Comparison of ENCODE assay signal across 22 cellular contexts in the genomic region with DNA sequence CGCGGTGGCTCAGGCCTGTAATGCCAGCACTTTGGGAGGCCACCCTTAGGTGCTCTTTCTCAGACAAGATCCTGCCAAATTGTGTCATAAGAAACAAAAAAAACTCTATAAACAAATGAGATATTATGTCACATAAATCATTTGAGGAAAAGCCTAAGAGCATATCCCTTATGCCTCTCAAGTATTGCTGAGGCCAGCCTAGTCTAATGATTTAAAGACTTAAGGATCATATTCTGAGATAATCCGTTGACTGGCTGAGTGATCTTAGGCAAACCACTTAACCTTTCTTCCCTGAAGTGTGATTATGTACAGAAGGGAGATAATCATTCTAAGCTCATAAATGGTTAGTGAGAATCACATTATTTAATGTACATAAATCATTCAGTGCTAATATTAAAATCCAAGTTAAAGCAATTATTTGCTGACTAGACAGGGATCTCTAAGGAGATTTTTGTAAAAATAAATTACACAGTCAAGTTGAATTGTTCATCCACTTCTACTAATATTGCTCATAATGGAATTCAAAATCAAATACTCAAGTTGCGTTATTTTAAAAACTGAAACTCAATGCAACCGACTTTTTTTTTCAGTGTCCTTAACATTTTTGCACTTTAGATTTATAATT.
DNase-seq lines count a peak whose midpoint lies in the region; ATAC-seq and TF ChIP-seq lines count a peak whose summit lies in the region.
"Had no signal": no experiment of that assay in that cellular context is flagged by ENCODE, and none has a peak within 500 bp of the region (broad histone marks: within the 10 kb centered on the region; RNA-seq: fewer than 3 reads in every experiment).

No MANE protein-coding gene starts in this region.

- no peaks in the 10 kb centered on the region for H3K4me1 ChIP-seq in HEK293 (ENCODE audit: control insufficient read depth, insufficient read depth, low read length)

- DNase-seq in NCI-H1105 treated with DMSO at 0.1 percent for 48 hours (lab: John Stamatoyannopoulos, UW) (peak; percentile 2), NCI-H1105 (lab: John Stamatoyannopoulos, UW) (no peak), NCI-H524 (lab: John Stamatoyannopoulos, UW) (peak; percentile 89 to 97), fibroblast of villous mesenchyme (ENCODE audit: low read depth) (peak; percentile 17)
- DNase-seq in activated CD4-positive, alpha-beta T cell treated with anti-CD3 and anti-CD28 coated beads, Interleukin-2, amount 50 U/mL, for 4 hours = no peak
- DNase-seq: AML-193; C1 segment of cervical spinal cord; Calu3; CD8-positive, alpha-beta memory T cell; H7; MV-4-11; NCI-H1694 treated with DMSO at 0.1 percent for 48 hours; NCI-H226; NCI-H526 treated with DMSO at 0.1 percent for 48 hours; T-cell had no signal

- TF ChIP-seq CTCF in HEK293 (tag by site-specific recombination; IDR thresholded peaks at IDR 0.05) = no peak
- TF ChIP-seq CTCF in fibroblast of villous mesenchyme (IDR thresholded peaks at IDR 0.05; ENCODE audit: insufficient read depth, low read depth, low read length) = no peak

- H3K27ac ChIP-seq in HEK293 (ENCODE audit: extremely low read depth, low read depth, low read length) = no peak overlapping the region
- H3K27ac ChIP-seq: 22Rv1, HL-60 had no signal

- H3K36me3 ChIP-seq in HEK293 (ENCODE audit: control insufficient read depth in 2 of 2, insufficient read depth in 1 of 2, low read length in 2 of 2) = no peaks in the 10 kb centered on the region

- H3K4me3 ChIP-seq in HEK293 (ENCODE audit: low read depth, low read length) (no peak overlapping the region), fibroblast of villous mesenchyme (ENCODE audit: low read depth, low read length) (no peak overlapping the region)

- ATAC-seq in HG03159 (IDR thresholded peaks at IDR 0.05; ENCODE audit: unreplicated experiment) = no peak
- no peak for ATAC-seq in GM21529 (IDR thresholded peaks at IDR 0.05; ENCODE audit: unreplicated experiment)
- ATAC-seq: Panc1, SK-N-SH treated with all-trans-retinoic acid at 6 μM for 48 hours, T-cell had no signal

- H3K9me3 ChIP-seq in HEK293 (ENCODE audit: control insufficient read depth, insufficient read depth, low read depth, low read length) = no peaks in the 10 kb centered on the region

- CTCF ChIA-PET in HEK293 (lab: Yijun Ruan, JAX) = interaction anchor here (0.7 kb wide), 2 partner anchors 13 to 25 kb away, joined by 3 to 4 read pairs; no protein-coding TSS in a partner anchor

- POLR2A ChIA-PET in HEK293 (lab: Yijun Ruan, JAX) = no interaction called here

TF ChIP-seq in HEK293, 187 proteins besides CTCF, POLR2A, EP300 and RAD21 (continues in another document):
- TF ChIP-seq ZNF76 (tag by site-specific recombination; IDR thresholded peaks at IDR 0.05; ENCODE audit: borderline replicate concordance, low read depth) (no peak), ZFP41 (tag by site-specific recombination; IDR thresholded peaks at IDR 0.05; ENCODE audit: borderline replicate concordance) (no peak), ZNF670 (tag by site-specific recombination; IDR thresholded peaks at IDR 0.05; ENCODE audit: low read depth) (no peak), ZNF202 (tag by site-specific recombination; IDR thresholded peaks at IDR 0.05; ENCODE audit: borderline replicate concordance) (no peak), ZNF560 (tag by site-specific recombination; IDR thresholded peaks at IDR 0.05; ENCODE audit: borderline replicate concordance) (no peak), ZNF184 (tag by site-specific recombination; IDR thresholded peaks at IDR 0.05) (no peak), ZNF629 (tag by site-specific recombination; IDR thresholded peaks at IDR 0.05) (no peak), TCF7L2 (IDR thresholded peaks at IDR 0.05; ENCODE audit: borderline replicate concordance, low read depth, low read length) (peak; percentile 79; the same call in 1 of the 2 replicates), WT1 (tag by site-specific recombination; IDR thresholded peaks at IDR 0.05) (no peak)
- TF ChIP-seq, protein P1, sequence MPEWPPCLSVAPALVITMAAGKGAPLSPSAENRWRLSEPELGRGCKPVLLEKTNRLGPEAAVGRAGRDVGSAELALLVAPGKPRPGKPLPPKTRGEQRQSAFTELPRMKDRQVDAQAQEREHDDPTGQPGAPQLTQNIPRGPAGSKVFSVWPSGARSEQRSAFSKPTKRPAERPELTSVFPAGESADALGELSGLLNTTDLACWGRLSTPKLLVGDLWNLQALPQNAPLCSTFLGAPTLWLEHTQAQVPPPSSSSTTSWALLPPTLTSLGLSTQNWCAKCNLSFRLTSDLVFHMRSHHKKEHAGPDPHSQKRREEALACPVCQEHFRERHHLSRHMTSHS (tag by site-specific recombination; IDR thresholded peaks at IDR 0.05) = no peak
- TF ChIP-seq, protein P2, sequence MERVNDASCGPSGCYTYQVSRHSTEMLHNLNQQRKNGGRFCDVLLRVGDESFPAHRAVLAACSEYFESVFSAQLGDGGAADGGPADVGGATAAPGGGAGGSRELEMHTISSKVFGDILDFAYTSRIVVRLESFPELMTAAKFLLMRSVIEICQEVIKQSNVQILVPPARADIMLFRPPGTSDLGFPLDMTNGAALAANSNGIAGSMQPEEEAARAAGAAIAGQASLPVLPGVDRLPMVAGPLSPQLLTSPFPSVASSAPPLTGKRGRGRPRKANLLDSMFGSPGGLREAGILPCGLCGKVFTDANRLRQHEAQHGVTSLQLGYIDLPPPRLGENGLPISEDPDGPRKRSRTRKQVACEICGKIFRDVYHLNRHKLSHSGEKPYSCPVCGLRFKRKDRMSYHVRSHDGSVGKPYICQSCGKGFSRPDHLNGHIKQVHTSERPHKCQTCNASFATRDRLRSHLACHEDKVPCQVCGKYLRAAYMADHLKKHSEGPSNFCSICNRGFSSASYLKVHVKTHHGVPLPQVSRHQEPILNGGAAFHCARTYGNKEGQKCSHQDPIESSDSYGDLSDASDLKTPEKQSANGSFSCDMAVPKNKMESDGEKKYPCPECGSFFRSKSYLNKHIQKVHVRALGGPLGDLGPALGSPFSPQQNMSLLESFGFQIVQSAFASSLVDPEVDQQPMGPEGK (tag by site-specific recombination; IDR thresholded peaks at IDR 0.05) = no peak
- TF ChIP-seq, protein P3, sequence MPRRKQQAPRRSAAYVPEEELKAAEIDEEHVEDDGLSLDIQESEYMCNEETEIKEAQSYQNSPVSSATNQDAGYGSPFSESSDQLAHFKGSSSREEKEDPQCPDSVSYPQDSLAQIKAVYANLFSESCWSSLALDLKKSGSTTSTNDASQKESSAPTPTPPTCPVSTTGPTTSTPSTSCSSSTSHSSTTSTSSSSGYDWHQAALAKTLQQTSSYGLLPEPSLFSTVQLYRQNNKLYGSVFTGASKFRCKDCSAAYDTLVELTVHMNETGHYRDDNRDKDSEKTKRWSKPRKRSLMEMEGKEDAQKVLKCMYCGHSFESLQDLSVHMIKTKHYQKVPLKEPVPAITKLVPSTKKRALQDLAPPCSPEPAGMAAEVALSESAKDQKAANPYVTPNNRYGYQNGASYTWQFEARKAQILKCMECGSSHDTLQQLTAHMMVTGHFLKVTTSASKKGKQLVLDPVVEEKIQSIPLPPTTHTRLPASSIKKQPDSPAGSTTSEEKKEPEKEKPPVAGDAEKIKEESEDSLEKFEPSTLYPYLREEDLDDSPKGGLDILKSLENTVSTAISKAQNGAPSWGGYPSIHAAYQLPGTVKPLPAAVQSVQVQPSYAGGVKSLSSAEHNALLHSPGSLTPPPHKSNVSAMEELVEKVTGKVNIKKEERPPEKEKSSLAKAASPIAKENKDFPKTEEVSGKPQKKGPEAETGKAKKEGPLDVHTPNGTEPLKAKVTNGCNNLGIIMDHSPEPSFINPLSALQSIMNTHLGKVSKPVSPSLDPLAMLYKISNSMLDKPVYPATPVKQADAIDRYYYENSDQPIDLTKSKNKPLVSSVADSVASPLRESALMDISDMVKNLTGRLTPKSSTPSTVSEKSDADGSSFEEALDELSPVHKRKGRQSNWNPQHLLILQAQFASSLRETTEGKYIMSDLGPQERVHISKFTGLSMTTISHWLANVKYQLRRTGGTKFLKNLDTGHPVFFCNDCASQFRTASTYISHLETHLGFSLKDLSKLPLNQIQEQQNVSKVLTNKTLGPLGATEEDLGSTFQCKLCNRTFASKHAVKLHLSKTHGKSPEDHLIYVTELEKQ (tag by site-specific recombination; IDR thresholded peaks at IDR 0.05; ENCODE audit: borderline replicate concordance) = no peak
- TF ChIP-seq, protein P4, sequence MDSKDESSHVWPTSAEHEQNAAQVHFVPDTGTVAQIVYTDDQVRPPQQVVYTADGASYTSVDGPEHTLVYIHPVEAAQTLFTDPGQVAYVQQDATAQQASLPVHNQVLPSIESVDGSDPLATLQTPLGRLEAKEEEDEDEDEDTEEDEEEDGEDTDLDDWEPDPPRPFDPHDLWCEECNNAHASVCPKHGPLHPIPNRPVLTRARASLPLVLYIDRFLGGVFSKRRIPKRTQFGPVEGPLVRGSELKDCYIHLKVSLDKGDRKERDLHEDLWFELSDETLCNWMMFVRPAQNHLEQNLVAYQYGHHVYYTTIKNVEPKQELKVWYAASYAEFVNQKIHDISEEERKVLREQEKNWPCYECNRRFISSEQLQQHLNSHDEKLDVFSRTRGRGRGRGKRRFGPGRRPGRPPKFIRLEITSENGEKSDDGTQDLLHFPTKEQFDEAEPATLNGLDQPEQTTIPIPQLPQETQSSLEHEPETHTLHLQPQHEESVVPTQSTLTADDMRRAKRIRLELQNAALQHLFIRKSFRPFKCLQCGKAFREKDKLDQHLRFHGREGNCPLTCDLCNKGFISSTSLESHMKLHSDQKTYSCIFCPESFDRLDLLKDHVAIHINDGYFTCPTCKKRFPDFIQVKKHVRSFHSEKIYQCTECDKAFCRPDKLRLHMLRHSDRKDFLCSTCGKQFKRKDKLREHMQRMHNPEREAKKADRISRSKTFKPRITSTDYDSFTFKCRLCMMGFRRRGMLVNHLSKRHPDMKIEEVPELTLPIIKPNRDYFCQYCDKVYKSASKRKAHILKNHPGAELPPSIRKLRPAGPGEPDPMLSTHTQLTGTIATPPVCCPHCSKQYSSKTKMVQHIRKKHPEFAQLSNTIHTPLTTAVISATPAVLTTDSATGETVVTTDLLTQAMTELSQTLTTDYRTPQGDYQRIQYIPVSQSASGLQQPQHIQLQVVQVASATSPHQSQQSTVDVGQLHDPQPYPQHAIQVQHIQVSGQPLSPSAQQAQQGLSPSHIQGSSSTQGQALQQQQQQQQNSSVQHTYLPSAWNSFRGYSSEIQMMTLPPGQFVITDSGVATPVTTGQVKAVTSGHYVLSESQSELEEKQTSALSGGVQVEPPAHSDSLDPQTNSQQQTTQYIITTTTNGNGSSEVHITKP (tag by site-specific recombination; IDR thresholded peaks at IDR 0.05) = no peak

Comparison
In these comparisons a context has a peak if more than half of its experiments do, and no peak if none do; other contexts are left out.
1. DNase-seq: peak in NCI-H1105 treated with DMSO at 0.1 percent for 48 hours (single experiment), NCI-H524 (2 of 2) and fibroblast of villous mesenchyme (single experiment); none in NCI-H1105 (single experiment) and activated CD4-positive, alpha-beta T cell treated with anti-CD3 and anti-CD28 coated beads, Interleukin-2, amount 50 U/mL, for 4 hours (0 of 2).